In genomic region chr14:39957987-39958386, GRCh38 we compare ENCODE assay signal across 28 cellular contexts.
DNase-seq lines count a peak whose midpoint lies in the region; ATAC-seq and TF ChIP-seq lines count a peak whose summit lies in the region.
"Had no signal": no experiment of that assay in that cellular context is flagged by ENCODE, and none has a peak within 500 bp of the region (broad histone marks: within the 10 kb centered on the region; RNA-seq: fewer than 3 reads in every experiment).

No MANE protein-coding gene starts in this region.

- H3K9ac ChIP-seq in OCI-LY1 (ENCODE audit: low read length) (0 out of 2 replicates have a peak overlapping the region, but pooled peaks have one; percentile 36), mesenchymal stem cell (ENCODE audit: low read length) (no peak overlapping the region)

- H3K27ac Mint-ChIP-seq in nephron progenitor cell = no peak overlapping the region
- H3K27ac Mint-ChIP-seq: activated CD8-positive, alpha-beta T cell treated with anti-CD3 and anti-CD28 coated beads for 36 hours; activated naive CD4-positive, alpha-beta T cell treated with anti-CD3 and anti-CD28 coated beads, Interleukin-2, amount 50 U/mL, for 72 hours; activated T-helper 2 cell treated with anti-CD3 and anti-CD28 coated beads, Interferon-gamma antibody, Interleukin-2, Interleukin-4, amounts not matched to agents 10 μg/mL and 5 μg/mL and 100 μg/mL, durations not matched to agents 14 hours and 24 hours and 36 hours; B cell; stimulated activated memory B cell treated with anti-CD40 and anti-IgM and Interleukin-4, amounts not matched to agents 10 μg/mL and 1 μg/mL and 100 μg/mL, for 72 hours had no signal

- H3K27ac ChIP-seq in OCI-LY1 (ENCODE audit: low read depth, low read length, poor library complexity, severe bottlenecking) (peak overlapping the region; percentile 34), mesenchymal stem cell (ENCODE audit: low read length, poor library complexity, severe bottlenecking) (no peak overlapping the region)
- H3K27ac ChIP-seq: breast epithelium, left ventricle myocardium inferior, prostate gland, sigmoid colon, SJSA1, upper lobe of right lung had no signal

- H3K79me2 ChIP-seq in OCI-LY1 (ENCODE audit: insufficient read depth, low read length) = no peaks in the 10 kb centered on the region

- H3K4me2 ChIP-seq in OCI-LY1 (ENCODE audit: low read length) (peak overlapping the region; percentile 52; the same call in 1 of the 2 replicates), mesenchymal stem cell (ENCODE audit: low read length, poor library complexity, severe bottlenecking) (no peak overlapping the region)

- TF ChIP-seq CTCF in OCI-LY1 (IDR thresholded peaks at IDR 0.05; ENCODE audit: low read length) (no peak), nephron progenitor cell (IDR thresholded peaks at IDR 0.05) (no peak)

- H2BK15ac ChIP-seq in mesenchymal stem cell (ENCODE audit: low read depth, poor library complexity, severe bottlenecking) = no peak overlapping the region

- no peaks in the 10 kb centered on the region for H3K9me3 ChIP-seq in OCI-LY1 (ENCODE audit: low read length)
- H3K9me3 ChIP-seq in mesenchymal stem cell (ENCODE audit: control insufficient read depth, low read length) = peaks cover 1% of the 10 kb centered on the region
- H3K9me3 ChIP-seq: prostate gland, SJSA1, upper lobe of right lung had no signal

- no peak overlapping the region for H2BK12ac ChIP-seq in mesenchymal stem cell (ENCODE audit: low read length in 2 of 2)

- no peaks in the 10 kb centered on the region for H4K20me1 ChIP-seq in OCI-LY1 (ENCODE audit: insufficient read depth, low read length)

- H3K23ac ChIP-seq in mesenchymal stem cell (ENCODE audit: low read length in 2 of 2) = no peak overlapping the region

- H3K4me1 Mint-ChIP-seq in nephron progenitor cell = no peaks in the 10 kb centered on the region
- H3K4me1 Mint-ChIP-seq: B cell; stimulated activated memory B cell treated with anti-CD40 and anti-IgM and Interleukin-4, amounts not matched to agents 10 μg/mL and 1 μg/mL and 100 μg/mL, for 72 hours had no signal

- H3K4me3 ChIP-seq in OCI-LY1 (ENCODE audit: low read depth, low read length, poor library complexity, severe bottlenecking) = no peak overlapping the region
- H3K4me3 ChIP-seq in mesenchymal stem cell (ENCODE audit: insufficient read depth in 1 of 2, low read depth in 1 of 2, low read length in 2 of 2) = no peak overlapping the region
- H3K4me3 ChIP-seq: breast epithelium, left ventricle myocardium inferior, prostate gland, sigmoid colon, SJSA1, upper lobe of right lung had no signal

- 88% methylated on average over 3 of the region's 3 CpGs for WGBS in mesenchymal stem cell

- no peaks in the 10 kb centered on the region for H3K9me2 ChIP-seq in OCI-LY1 (ENCODE audit: low read depth, low read length)

- H3K36me3 Mint-ChIP-seq in nephron progenitor cell (ENCODE audit: low read depth) = peaks cover 15% of the 10 kb centered on the region
- H3K36me3 Mint-ChIP-seq: stimulated activated memory B cell treated with anti-CD40 and anti-IgM and Interleukin-4, amounts not matched to agents 10 μg/mL and 1 μg/mL and 100 μg/mL, for 72 hours had no signal

- H3K27me3 Mint-ChIP-seq in nephron progenitor cell (ENCODE audit: low read depth, poor library complexity) = no peaks in the 10 kb centered on the region
- H3K27me3 Mint-ChIP-seq: activated CD8-positive, alpha-beta T cell treated with anti-CD3 and anti-CD28 coated beads for 36 hours; B cell had no signal

- H3K4me3 Mint-ChIP-seq in nephron progenitor cell = no peak overlapping the region
- H3K4me3 Mint-ChIP-seq: activated CD8-positive, alpha-beta T cell treated with anti-CD3 and anti-CD28 coated beads for 36 hours; B cell; stimulated activated memory B cell treated with anti-CD40 and anti-IgM and Interleukin-4, amounts not matched to agents 10 μg/mL and 1 μg/mL and 100 μg/mL, for 72 hours had no signal

- no peak overlapping the region for H4K8ac ChIP-seq in mesenchymal stem cell (ENCODE audit: low read length)

- no peak overlapping the region for H3K14ac ChIP-seq in mesenchymal stem cell (ENCODE audit: low read length in 2 of 2)

- no peaks in the 10 kb centered on the region for H3F3A ChIP-seq in OCI-LY1 (ENCODE audit: insufficient read depth, low read length)

- peak; percentile 57 for ATAC-seq in GM18867 (IDR thresholded peaks at IDR 0.05; ENCODE audit: unreplicated experiment)
- ATAC-seq in GM19467 (IDR thresholded peaks at IDR 0.05; ENCODE audit: unreplicated experiment) = peak; percentile 63
- ATAC-seq in HG03066 (IDR thresholded peaks at IDR 0.05; ENCODE audit: low read depth, unreplicated experiment) = peak; percentile 79
- no peak for ATAC-seq in GM21737 (IDR thresholded peaks at IDR 0.05; ENCODE audit: unreplicated experiment)
- ATAC-seq: activated CD8-positive, alpha-beta T cell treated with anti-CD3 and anti-CD28 coated beads for 36 hours; activated naive CD4-positive, alpha-beta T cell treated with anti-CD3 and anti-CD28 coated beads, Interleukin-2, amount 50 U/mL, for 72 hours; stimulated activated memory B cell treated with anti-CD40 and anti-IgM and Interleukin-4, amounts not matched to agents 10 μg/mL and 1 μg/mL and 100 μg/mL, for 72 hours; upper lobe of right lung had no signal

- H3K18ac ChIP-seq in mesenchymal stem cell (ENCODE audit: low read depth in 1 of 2, low read length in 2 of 2) = no peak overlapping the region

- no peak overlapping the region for H4K91ac ChIP-seq in mesenchymal stem cell (ENCODE audit: low read length)

- DNase-seq in SKM-1 (lab: John Stamatoyannopoulos, UW; ENCODE audit: unreplicated experiment) (no peak), mesenchymal stem cell (no peak), nephron progenitor cell (no peak)
- DNase-seq: activated CD4-positive, CD25-positive, alpha-beta regulatory T cell treated with anti-CD3 and anti-CD28 coated beads, Interleukin-2, amount 50 U/mL, for 72 hours; activated CD8-positive, alpha-beta T cell treated with anti-CD3 and anti-CD28 coated beads for 36 hours; DMS153; left ventricle myocardium inferior; MV-4-11; NCI-H1694; NCI-H2171; NCI-H526; nucleus accumbens; sigmoid colon; stimulated activated CD4-positive, alpha-beta T cell treated with anti-CD3 and anti-CD28 coated beads, Interleukin-4, amount 100 ng/mL, for 4 hours; substantia nigra; upper lobe of right lung had no signal

- H3K9me3 Mint-ChIP-seq in nephron progenitor cell = peaks cover 37% of the 10 kb centered on the region

- H2AFZ ChIP-seq in OCI-LY1 (ENCODE audit: low read length) = peak overlapping the region; percentile 99
- H2AFZ ChIP-seq in mesenchymal stem cell (ENCODE audit: low read depth, low read length) = no peak overlapping the region

- H2BK120ac ChIP-seq in mesenchymal stem cell (ENCODE audit: low read depth, low read length) = no peak overlapping the region

- H2AK5ac ChIP-seq in mesenchymal stem cell (ENCODE audit: low read length, severe bottlenecking) = no peak overlapping the region

- no peak overlapping the region for H3K4ac ChIP-seq in mesenchymal stem cell (ENCODE audit: low read depth in 1 of 2, low read length in 2 of 2)

- H3K4me1 ChIP-seq in OCI-LY1 (ENCODE audit: insufficient read depth, low read length, severe bottlenecking) (peaks cover 21% of the 10 kb centered on the region), mesenchymal stem cell (ENCODE audit: control insufficient read depth, insufficient read depth, low read depth, low read length) (peaks cover 2% of the 10 kb centered on the region)
- H3K4me1 ChIP-seq: breast epithelium, left ventricle myocardium inferior, prostate gland, sigmoid colon, SJSA1, upper lobe of right lung had no signal

- H2BK5ac ChIP-seq in mesenchymal stem cell (ENCODE audit: low read depth, low read length, poor library complexity, severe bottlenecking) = no peak overlapping the region

- no peaks in the 10 kb centered on the region for H3K27me3 ChIP-seq in OCI-LY1 (ENCODE audit: insufficient read depth, low read length)
- no peaks in the 10 kb centered on the region for H3K27me3 ChIP-seq in mesenchymal stem cell (ENCODE audit: control insufficient read depth in 1 of 2, insufficient read depth in 1 of 2, low read length in 2 of 2)
- H3K27me3 ChIP-seq: breast epithelium, sigmoid colon, SJSA1, upper lobe of right lung had no signal

- H3K36me3 ChIP-seq in OCI-LY1 (ENCODE audit: insufficient read depth, low read length) = no peaks in the 10 kb centered on the region
- H3K36me3 ChIP-seq in mesenchymal stem cell (ENCODE audit: control insufficient read depth in 1 of 2, insufficient read depth in 2 of 2, low read depth in 1 of 2, low read length in 2 of 2) = no peaks in the 10 kb centered on the region
- H3K36me3 ChIP-seq: breast epithelium, left ventricle myocardium inferior, prostate gland, sigmoid colon, SJSA1, upper lobe of right lung had no signal

- no peaks in the 10 kb centered on the region for H3K79me1 ChIP-seq in mesenchymal stem cell (replicated peaks; ENCODE audit: low read length, poor library complexity, severe bottlenecking)
